In genomic region chr9:94826644-94827410, GRCh38 we compare ENCODE assay signal across 12 cellular contexts.
A peak's percentile ranks its signal among the peaks of the same experiment; 100 is the strongest.
DNase-seq lines count a peak whose midpoint lies in the region; ATAC-seq and TF ChIP-seq lines count a peak whose summit lies in the region.
"Had no signal": no experiment of that assay in that cellular context is flagged by ENCODE, and none has a peak within 500 bp of the region (broad histone marks: within the 10 kb centered on the region; RNA-seq: fewer than 3 reads in every experiment).

No MANE protein-coding gene starts in this region.

- no peaks in the 10 kb centered on the region for H3K27me3 ChIP-seq in transverse colon

- DNase-seq in T-helper 1 cell: no peak
- peak; percentile 63 for DNase-seq in astrocyte of the hippocampus (ENCODE audit: low read depth, low spot score)
- peak; percentile 20 for DNase-seq in natural killer cell
- no peak for DNase-seq in transverse colon
- no peak for DNase-seq in activated CD4-positive, alpha-beta T cell treated with anti-CD3 and anti-CD28 coated beads, Interleukin-2, amount 10 ng/mL, durations not matched to agents 24 days and 14 days
- no peak for DNase-seq in HK-2 (ENCODE audit: unreplicated experiment)
- DNase-seq: activated T-cell treated with anti-CD3 and anti-CD28 coated beads, Interleukin-2, amount 50 U/mL, for 1 hour; kidney; NCI-H2107 had no signal

- no peaks in the 10 kb centered on the region for H3K9me3 ChIP-seq in transverse colon

- 60 to 82% methylated on average over 1 to 3 of the region's 3 CpGs for WGBS in transverse colon (ENCODE audit: low coverage in 1 of 2), 2 donors

- peaks cover 16 to 55% (median 31%) of the 10 kb centered on the region in 4 donors for H3K4me1 ChIP-seq in transverse colon

- H3K27me3 Mint-ChIP-seq in T-helper 1 cell treated with Interleukin-12 subunit alpha and Interleukin-12 subunit beta and Interleukin-4 antibody, amounts not matched to agents 30 μg/mL and 1 μg/mL, for 36 hours (ENCODE audit: low read depth): peaks cover 3% of the 10 kb centered on the region
- no peaks in the 10 kb centered on the region for H3K27me3 Mint-ChIP-seq in natural killer cell (ENCODE audit: low read depth in 2 of 2)
- no peaks in the 10 kb centered on the region for H3K27me3 Mint-ChIP-seq in activated CD4-positive, alpha-beta T cell treated with anti-CD3 and anti-CD28 coated beads, Interleukin-2, amount 10 ng/mL, durations not matched to agents 24 days and 14 days

- H3K4me3 ChIP-seq in transverse colon: no peak overlapping the region

- peaks cover 3% of the 10 kb centered on the region for H3K4me1 Mint-ChIP-seq in T-helper 1 cell treated with Interleukin-12 subunit alpha and Interleukin-12 subunit beta and Interleukin-4 antibody, amounts not matched to agents 30 μg/mL and 1 μg/mL, for 36 hours (ENCODE audit: low read depth)
- peaks cover 32 to 41% of the 10 kb centered on the region in 2 donors for H3K4me1 Mint-ChIP-seq in natural killer cell
- peaks cover 10% of the 10 kb centered on the region for H3K4me1 Mint-ChIP-seq in activated CD4-positive, alpha-beta T cell treated with anti-CD3 and anti-CD28 coated beads, Interleukin-2, amount 10 ng/mL, durations not matched to agents 24 days and 14 days

- peaks cover 9% of the 10 kb centered on the region for H3K9me3 Mint-ChIP-seq in T-helper 1 cell treated with Interleukin-12 subunit alpha and Interleukin-12 subunit beta and Interleukin-4 antibody, amounts not matched to agents 30 μg/mL and 1 μg/mL, for 36 hours
- no peaks in the 10 kb centered on the region for H3K9me3 Mint-ChIP-seq in natural killer cell
- H3K9me3 Mint-ChIP-seq in activated CD4-positive, alpha-beta T cell treated with anti-CD3 and anti-CD28 coated beads, Interleukin-2, amount 10 ng/mL, durations not matched to agents 24 days and 14 days: peaks cover 6% of the 10 kb centered on the region

- peak; percentile 55 to 93 (median 77) for ATAC-seq in natural killer cell
- ATAC-seq in HG03439 (IDR thresholded peaks at IDR 0.05; ENCODE audit: unreplicated experiment): no peak
- ATAC-seq: activated CD4-positive, CD25-positive, alpha-beta regulatory T cell treated with anti-CD3 and anti-CD28 coated beads, Interleukin-2, amount 50 U/mL, for 24 hours had no signal

- in situ Hi-C loops in transverse colon (cut with MboI; ENCODE audit: low pct_ligation_motif_present in 1 of 4, low pct_unique_long_range_greater_than_20kb in 1 of 4, low sequenced_read_pairs in 3 of 4): loop anchor here in 1 of 4 donors (25.0 kb wide), 1 partner anchor 110 kb away; no protein-coding TSS in a partner anchor

- no peak for TF ChIP-seq POLR2A in transverse colon (IDR thresholded peaks at IDR 0.05)

- TF ChIP-seq EP300 in transverse colon (IDR thresholded peaks at IDR 0.05; ENCODE audit: low read depth): no peak

- peak overlapping the region; percentile 4 for H3K27ac Mint-ChIP-seq in T-helper 1 cell treated with Interleukin-12 subunit alpha and Interleukin-12 subunit beta and Interleukin-4 antibody, amounts not matched to agents 30 μg/mL and 1 μg/mL, for 36 hours
- H3K27ac Mint-ChIP-seq in natural killer cell: peak overlapping the region; percentile 10 to 16
- no peak overlapping the region for H3K27ac Mint-ChIP-seq in activated CD4-positive, alpha-beta T cell treated with anti-CD3 and anti-CD28 coated beads, Interleukin-2, amount 10 ng/mL, durations not matched to agents 24 days and 14 days

- TF ChIP-seq CTCF in natural killer cell (IDR thresholded peaks at IDR 0.05) (no peak), transverse colon (IDR thresholded peaks at IDR 0.05) (no peak)

- H3K4me3 Mint-ChIP-seq in T-helper 1 cell treated with Interleukin-12 subunit alpha and Interleukin-12 subunit beta and Interleukin-4 antibody, amounts not matched to agents 30 μg/mL and 1 μg/mL, for 36 hours: no peak overlapping the region
- no peak overlapping the region for H3K4me3 Mint-ChIP-seq in natural killer cell
- no peak overlapping the region for H3K4me3 Mint-ChIP-seq in activated CD4-positive, alpha-beta T cell treated with anti-CD3 and anti-CD28 coated beads, Interleukin-2, amount 10 ng/mL, durations not matched to agents 24 days and 14 days

- no peaks in the 10 kb centered on the region for H3K36me3 ChIP-seq in transverse colon

- H3K27ac ChIP-seq in transverse colon: peak overlapping the region; percentile 34 to 67 (median 60)

- peaks cover 5% of the 10 kb centered on the region for H3K36me3 Mint-ChIP-seq in T-helper 1 cell treated with Interleukin-12 subunit alpha and Interleukin-12 subunit beta and Interleukin-4 antibody, amounts not matched to agents 30 μg/mL and 1 μg/mL, for 36 hours (ENCODE audit: low read depth)
- H3K36me3 Mint-ChIP-seq in natural killer cell: peaks cover 5% of the 10 kb centered on the region
- H3K36me3 Mint-ChIP-seq in activated CD4-positive, alpha-beta T cell treated with anti-CD3 and anti-CD28 coated beads, Interleukin-2, amount 10 ng/mL, durations not matched to agents 24 days and 14 days (ENCODE audit: low read depth): peaks cover 17% of the 10 kb centered on the region

- intact Hi-C loops in natural killer cell (cut with micrococcal nuclease) (loop anchor here (5.0 kb wide), 1 partner anchor 35 kb away; no protein-coding TSS in a partner anchor), transverse colon (cut with DNase I; ENCODE audit: low total_unique reads) (no loop called here)
- intact Hi-C loops in activated CD4-positive, alpha-beta T cell treated with anti-CD3 and anti-CD28 coated beads, Interleukin-2, amount 10 ng/mL, durations not matched to agents 24 days and 14 days (cut with micrococcal nuclease): no loop called here

Comparison
In these comparisons a context has a peak if more than half of its experiments do, and no peak if none do; other contexts are left out.
1. DNase-seq: peak in astrocyte of the hippocampus (single experiment) and natural killer cell (single experiment); none in T-helper 1 cell (0 of 5), transverse colon (single experiment), activated CD4-positive, alpha-beta T cell treated with anti-CD3 and anti-CD28 coated beads, Interleukin-2, amount 10 ng/mL, durations not matched to agents 24 days and 14 days (single experiment) and HK-2 (single experiment).